ENCODE assay signal across 18 cellular contexts in genomic region chr5:127412698-127413097, GRCh38.
A peak's percentile ranks its signal among the peaks of the same experiment; 100 is the strongest.
DNase-seq lines count a peak whose midpoint lies in the region; ATAC-seq and TF ChIP-seq lines count a peak whose summit lies in the region.
"Had no signal": no experiment of that assay in that cellular context is flagged by ENCODE, and none has a peak within 500 bp of the region (broad histone marks: within the 10 kb centered on the region; RNA-seq: fewer than 3 reads in every experiment).

No MANE protein-coding gene starts in this region.

- no peak overlapping the region for H3K4me3 Mint-ChIP-seq in activated naive CD4-positive, alpha-beta T cell treated with anti-CD3 and anti-CD28 coated beads, Interleukin-2, amount 10 ng/mL, durations not matched to agents 7 days and 5 days
- H3K4me3 Mint-ChIP-seq: CD4-positive, alpha-beta T cell; CD8-positive, alpha-beta T cell had no signal

- H3K27me3 ChIP-seq in SK-N-SH (ENCODE audit: insufficient read depth) (no peaks in the 10 kb centered on the region), breast epithelium (no peaks in the 10 kb centered on the region)
- H3K27me3 ChIP-seq: BLaER1 treated with 17β-estradiol and CSF1 and Interleukin-3, amounts not matched to agents 10 nM and 100 nM had no signal

- no peak for TF ChIP-seq RAD21 in SK-N-SH (IDR thresholded peaks at IDR 0.05; ENCODE audit: low read length)

- H3K36me3 ChIP-seq in SK-N-SH (replicated peaks in 1 of 2; ENCODE audit: control insufficient read depth in 1 of 2, insufficient read depth in 2 of 2, low read length in 1 of 2) (no peaks in the 10 kb centered on the region), breast epithelium (no peaks in the 10 kb centered on the region)
- H3K36me3 ChIP-seq: BLaER1 treated with 17β-estradiol and CSF1 and Interleukin-3, amounts not matched to agents 10 nM and 100 nM had no signal

- CTCF ChIA-PET in SK-N-SH (lab: Yijun Ruan, JAX) = interaction anchor here (1.5 kb wide), 2 partner anchors 20 to 123 kb away, joined by 3 to 4 read pairs; no protein-coding TSS in a partner anchor
- CTCF ChIA-PET in activated naive CD4-positive, alpha-beta T cell treated with anti-CD3 and anti-CD28 coated beads, Interleukin-2, amount 10 ng/mL, durations not matched to agents 7 days and 5 days (lab: Charles Lee) = no interaction called here

- peaks cover 8% of the 10 kb centered on the region for H3K4me1 Mint-ChIP-seq in activated naive CD4-positive, alpha-beta T cell treated with anti-CD3 and anti-CD28 coated beads, Interleukin-2, amount 10 ng/mL, durations not matched to agents 7 days and 5 days

- no peak for TF ChIP-seq CTCF in SK-N-SH (IDR thresholded peaks at IDR 0.05)
- TF ChIP-seq CTCF in breast epithelium (IDR thresholded peaks at IDR 0.05) = no peak

- H2AFZ ChIP-seq in SK-N-SH (ENCODE audit: low read depth) = no peak overlapping the region

- no peak overlapping the region for H3K27ac ChIP-seq in SK-N-SH (ENCODE audit: low read depth in 2 of 2, low read length in 1 of 2)
- no peak overlapping the region for H3K27ac ChIP-seq in breast epithelium
- H3K27ac ChIP-seq: BLaER1 treated with 17β-estradiol and CSF1 and Interleukin-3, amounts not matched to agents 10 nM and 100 nM; C4-2B had no signal

- peaks cover 6% of the 10 kb centered on the region for H3K27me3 Mint-ChIP-seq in activated naive CD4-positive, alpha-beta T cell treated with anti-CD3 and anti-CD28 coated beads, Interleukin-2, amount 10 ng/mL, durations not matched to agents 7 days and 5 days
- H3K27me3 Mint-ChIP-seq: CD4-positive, alpha-beta T cell had no signal

- WGBS in SK-N-SH (ENCODE audit: low lambda C conversion rate) = 84% methylated on average over 3 of the region's 3 CpGs

- no peaks in the 10 kb centered on the region for H3K79me2 ChIP-seq in SK-N-SH (ENCODE audit: insufficient read depth)

- DNase-seq in SK-N-SH (peak; percentile 23), ELF-1 (ENCODE audit: low read depth, low spot score) (peak; percentile 49), islet precursor cell (peak; percentile 76), breast epithelium (ENCODE audit: low spot score in 2 of 2) (no peak), NOMO-1 treated with DMSO at 0.1 percent for 48 hours (lab: John Stamatoyannopoulos, UW; ENCODE audit: unreplicated experiment) (no peak)
- DNase-seq in activated naive CD4-positive, alpha-beta T cell treated with anti-CD3 and anti-CD28 coated beads, Interleukin-2, amount 10 ng/mL, durations not matched to agents 7 days and 5 days = no peak
- DNase-seq: 8988T; ACHN; Caco-2; Calu3; CD4-positive, alpha-beta T cell; CD8-positive, alpha-beta T cell; DMS79 treated with DMSO at 0.1 percent for 48 hours; GDM1 had no signal

- H3K27ac Mint-ChIP-seq in activated naive CD4-positive, alpha-beta T cell treated with anti-CD3 and anti-CD28 coated beads, Interleukin-2, amount 10 ng/mL, durations not matched to agents 7 days and 5 days = no peak overlapping the region
- H3K27ac Mint-ChIP-seq: CD4-positive, alpha-beta T cell; CD8-positive, alpha-beta T cell had no signal

- H3K4me1 ChIP-seq in SK-N-SH (ENCODE audit: control insufficient read depth in 1 of 2, insufficient read depth in 2 of 2, low read depth in 1 of 2, low read length in 1 of 2) (no peaks in the 10 kb centered on the region; a peak in 2 of 4 replicates), breast epithelium (no peaks in the 10 kb centered on the region)
- H3K4me1 ChIP-seq: Caco-2 had no signal

- H3K4me3 ChIP-seq in SK-N-SH (ENCODE audit: low read depth in 2 of 2, low read length in 1 of 2) (no peak overlapping the region), breast epithelium (no peak overlapping the region)
- H3K4me3 ChIP-seq: BLaER1 treated with 17β-estradiol and CSF1 and Interleukin-3, amounts not matched to agents 10 nM and 100 nM; GM12878 had no signal

- H3K9ac ChIP-seq in SK-N-SH = no peak overlapping the region
- H3K9ac ChIP-seq: BLaER1 treated with 17β-estradiol and CSF1 and Interleukin-3, amounts not matched to agents 10 nM and 100 nM had no signal

- H3K9me3 ChIP-seq in SK-N-SH (no peaks in the 10 kb centered on the region), breast epithelium (no peaks in the 10 kb centered on the region)
- H3K9me3 ChIP-seq: BLaER1 treated with 17β-estradiol and CSF1 and Interleukin-3, amounts not matched to agents 10 nM and 100 nM; Caco-2 had no signal

- intact Hi-C loops in breast epithelium (cut with DNase I; ENCODE audit: low total_unique reads) = no loop called here

- no peaks in the 10 kb centered on the region for H3K9me2 ChIP-seq in SK-N-SH

- no peaks in the 10 kb centered on the region for H4K20me1 ChIP-seq in SK-N-SH (ENCODE audit: insufficient read depth)
- H4K20me1 ChIP-seq: BLaER1 treated with 17β-estradiol and CSF1 and Interleukin-3, amounts not matched to agents 10 nM and 100 nM had no signal

- no peaks in the 10 kb centered on the region for H3K36me3 Mint-ChIP-seq in activated naive CD4-positive, alpha-beta T cell treated with anti-CD3 and anti-CD28 coated beads, Interleukin-2, amount 10 ng/mL, durations not matched to agents 7 days and 5 days
- H3K36me3 Mint-ChIP-seq: CD8-positive, alpha-beta T cell had no signal

- no peak for TF ChIP-seq POLR2A in breast epithelium (IDR thresholded peaks at IDR 0.05)

- H3K4me2 ChIP-seq in SK-N-SH = no peak overlapping the region
- H3K4me2 ChIP-seq: BLaER1 treated with 17β-estradiol and CSF1 and Interleukin-3, amounts not matched to agents 10 nM and 100 nM had no signal

- H3F3A ChIP-seq in SK-N-SH (replicated peaks; ENCODE audit: insufficient read depth) = no peaks in the 10 kb centered on the region

- no peak for ATAC-seq in SK-N-SH treated with all-trans-retinoic acid at 6 μM for 48 hours
- ATAC-seq: CD8-positive, alpha-beta T cell; GM12878 had no signal

- POLR2A ChIA-PET in SK-N-SH (lab: Yijun Ruan, JAX) = no interaction called here

- no peak for TF ChIP-seq EP300 in SK-N-SH (IDR thresholded peaks at IDR 0.05; ENCODE audit: borderline replicate concordance in 1 of 2, low read depth in 1 of 2, low read length in 1 of 2)

- no peaks in the 10 kb centered on the region for H3K9me3 Mint-ChIP-seq in activated naive CD4-positive, alpha-beta T cell treated with anti-CD3 and anti-CD28 coated beads, Interleukin-2, amount 10 ng/mL, durations not matched to agents 7 days and 5 days
- H3K9me3 Mint-ChIP-seq: CD4-positive, alpha-beta T cell; CD8-positive, alpha-beta T cell had no signal

TF ChIP-seq in SK-N-SH, 30 proteins besides CTCF, POLR2A, EP300 and RAD21:
- TF ChIP-seq YY1 (IDR thresholded peaks at IDR 0.05; ENCODE audit: low read depth) (no peak), TAF1 (IDR thresholded peaks at IDR 0.05; ENCODE audit: borderline replicate concordance, low read depth, low read length) (no peak)

TF ChIP-seq in SK-N-SH treated with all-trans-retinoic acid at 6 μM for 48 hours, 23 proteins besides CTCF, POLR2A, EP300 and RAD21 (continues in another document):
- no peak for TF ChIP-seq CSDC2 (CRISPR knock-in tag; IDR thresholded peaks at IDR 0.05)
- TF ChIP-seq ARNTL (CRISPR knock-in tag; IDR thresholded peaks at IDR 0.05; ENCODE audit: borderline replicate concordance, low read depth) = no peak
- TF ChIP-seq ZFP30 (CRISPR knock-in tag; IDR thresholded peaks at IDR 0.05) = no peak
- TF ChIP-seq PATZ1 (CRISPR knock-in tag; IDR thresholded peaks at IDR 0.05; ENCODE audit: borderline replicate concordance) = no peak
- no peak for TF ChIP-seq GLIS3 (CRISPR knock-in tag; IDR thresholded peaks at IDR 0.05)
- no peak for TF ChIP-seq ZNF8 (CRISPR knock-in tag; IDR thresholded peaks at IDR 0.05)
- TF ChIP-seq TSHZ2 (CRISPR knock-in tag; IDR thresholded peaks at IDR 0.05) = no peak

Comparison
In these comparisons a context has a peak if more than half of its experiments do, and no peak if none do; other contexts are left out.
1. DNase-seq: peak in SK-N-SH (single experiment), ELF-1 (single experiment) and islet precursor cell (single experiment); none in breast epithelium (0 of 2), NOMO-1 treated with DMSO at 0.1 percent for 48 hours (single experiment) and activated naive CD4-positive, alpha-beta T cell treated with anti-CD3 and anti-CD28 coated beads, Interleukin-2, amount 10 ng/mL, durations not matched to agents 7 days and 5 days (single experiment).